ENCODE assay signal across 1 cellular context in the genomic region with DNA sequence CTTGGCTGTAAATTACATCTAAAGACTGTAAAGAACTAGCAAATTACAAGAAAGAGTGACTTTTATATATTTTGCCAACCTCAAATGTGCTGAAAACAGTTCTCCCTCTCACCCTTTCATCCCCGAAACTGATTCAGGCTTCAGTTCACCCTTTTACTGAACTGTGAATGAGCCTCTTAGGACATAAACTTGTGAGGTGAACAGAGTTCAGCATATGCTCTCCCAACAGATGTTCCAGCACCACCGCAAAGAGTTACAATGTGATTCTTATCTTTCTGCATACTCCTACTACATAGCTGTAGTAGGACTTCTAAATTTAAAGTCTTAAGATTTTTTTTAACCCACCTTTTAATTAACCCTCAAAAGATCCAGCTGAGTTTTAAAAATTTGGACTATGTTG.
TF ChIP-seq lines count a peak whose summit lies in the region.

No MANE protein-coding gene starts in this region.

TF ChIP-seq in SK-N-SH, 30 proteins besides CTCF, POLR2A, EP300 and RAD21 (continued from another document):
- TF ChIP-seq USF2 (IDR thresholded peaks at IDR 0.05; ENCODE audit: borderline replicate concordance, low read depth, low read length) (no peak), RXRA (IDR thresholded peaks at IDR 0.05; ENCODE audit: borderline replicate concordance, low read depth) (no peak), JUND (IDR thresholded peaks at IDR 0.05) (no peak), TEAD4 (IDR thresholded peaks at IDR 0.05; ENCODE audit: borderline replicate concordance, insufficient read depth) (no peak), CHD2 (IDR thresholded peaks at IDR 0.05; ENCODE audit: low read length, partially characterized antibody) (no peak)
- TF ChIP-seq, protein P1, sequence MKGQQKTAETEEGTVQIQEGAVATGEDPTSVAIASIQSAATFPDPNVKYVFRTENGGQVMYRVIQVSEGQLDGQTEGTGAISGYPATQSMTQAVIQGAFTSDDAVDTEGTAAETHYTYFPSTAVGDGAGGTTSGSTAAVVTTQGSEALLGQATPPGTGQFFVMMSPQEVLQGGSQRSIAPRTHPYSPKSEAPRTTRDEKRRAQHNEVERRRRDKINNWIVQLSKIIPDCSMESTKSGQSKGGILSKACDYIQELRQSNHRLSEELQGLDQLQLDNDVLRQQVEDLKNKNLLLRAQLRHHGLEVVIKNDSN (IDR thresholded peaks at IDR 0.05; ENCODE audit: borderline replicate concordance, low read depth): no peak
